Comparison of ENCODE assay signal across 17 cellular contexts in the genomic region with DNA sequence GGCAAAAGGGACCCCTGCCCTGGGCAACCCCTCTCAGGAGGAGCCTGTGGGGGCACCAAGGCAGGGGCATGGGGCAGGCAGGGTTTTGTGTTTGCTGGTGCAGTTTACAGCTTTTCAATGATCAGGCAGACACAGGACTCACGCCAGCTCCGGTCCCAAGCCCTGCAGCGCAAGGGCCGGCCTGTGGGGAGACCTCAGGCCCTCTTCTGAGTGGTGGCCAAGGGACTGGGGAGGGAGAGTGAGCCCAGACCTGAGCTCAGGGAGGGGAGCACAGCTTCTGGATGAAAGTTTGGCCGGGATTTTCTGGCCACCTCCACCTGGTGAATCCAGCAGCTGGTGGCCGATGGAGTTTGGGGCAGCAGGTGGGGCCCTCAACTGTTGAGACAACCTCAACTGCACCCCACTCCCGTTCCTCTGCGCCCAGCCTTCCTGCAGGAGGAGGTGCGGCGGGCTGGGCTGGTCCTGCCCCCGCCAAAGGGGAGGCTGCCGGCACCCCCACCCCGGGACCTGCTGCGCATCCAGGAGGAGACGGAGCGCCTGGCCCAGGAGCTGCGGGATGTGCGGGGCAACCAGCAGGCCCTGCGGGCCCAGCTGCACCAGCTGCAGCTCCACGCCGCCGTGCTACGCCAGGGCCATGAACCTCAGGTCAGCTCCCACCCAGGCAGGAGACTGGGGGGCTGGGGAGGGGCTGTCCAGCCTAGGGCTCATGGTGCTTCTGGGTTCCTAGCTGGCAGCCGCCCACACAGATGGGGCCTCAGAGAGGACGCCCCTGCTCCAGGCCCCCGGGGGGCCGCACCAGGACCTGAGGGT. TPM values are rescaled to one million over a fixed set of nuclear protein-coding genes. Genes with fewer than 3 reads are reported as not detected.
DNase-seq lines count a peak whose midpoint lies in the region; ATAC-seq, FAIRE-seq and TF ChIP-seq lines count a peak whose summit lies in the region.
"Had no signal": no experiment of that assay in that cellular context is flagged by ENCODE, and none has a peak within 500 bp of the region (broad histone marks: within the 10 kb centered on the region; RNA-seq: fewer than 3 reads in every experiment).

No MANE protein-coding gene starts in this region.

- no peak for ATAC-seq in activated T-cell treated with anti-CD3 and anti-CD28 coated beads, Interleukin-2, amount 50 U/mL, for 4 hours
- ATAC-seq in RWPE2 (ENCODE audit: low read depth) (no peak), upper lobe of left lung (ENCODE audit: low FRiP score in 2 of 2) (no peak)
- ATAC-seq in stimulated activated memory B cell treated with anti-CD40 and anti-IgM and Interleukin-4, amounts not matched to agents 10 μg/mL and 1 μg/mL and 100 μg/mL, for 72 hours = no peak
- ATAC-seq: activated T-cell treated with anti-CD3 and anti-CD28 coated beads, Interleukin-2, amount 50 U/mL, for 72 hours; lower lobe of right lung had no signal

- H3K4me3 ChIP-seq in RWPE2 (ENCODE audit: severe bottlenecking) = no peak overlapping the region
- H3K4me3 ChIP-seq in kidney (ENCODE audit: low read length in 2 of 2) = no peak overlapping the region
- no peak overlapping the region for H3K4me3 ChIP-seq in upper lobe of left lung
- H3K4me3 ChIP-seq: lower lobe of right lung had no signal

- TF ChIP-seq CTCF in RWPE2 (IDR thresholded peaks at IDR 0.05; ENCODE audit: poor library complexity, severe bottlenecking) (no peak), kidney (IDR thresholded peaks at IDR 0.05; ENCODE audit: borderline replicate concordance, extremely low read depth, insufficient read depth) (no peak), upper lobe of left lung (IDR thresholded peaks at IDR 0.05) (no peak)

- no peaks in the 10 kb centered on the region for H3K27me3 Mint-ChIP-seq in activated T-cell treated with anti-CD3 and anti-CD28 coated beads, Interleukin-2, amount 50 U/mL, for 24 hours
- H3K27me3 Mint-ChIP-seq in activated T-cell treated with anti-CD3 and anti-CD28 coated beads, Interleukin-2, amount 50 U/mL, for 4 hours (ENCODE audit: low read depth) = no peaks in the 10 kb centered on the region
- H3K27me3 Mint-ChIP-seq in stimulated activated memory B cell treated with anti-CD40 and anti-IgM and Interleukin-4, amounts not matched to agents 10 μg/mL and 1 μg/mL and 100 μg/mL, for 72 hours = no peaks in the 10 kb centered on the region
- H3K27me3 Mint-ChIP-seq: stimulated activated naive CD8-positive, alpha-beta T cell treated with anti-CD3 and anti-CD28 coated beads, Interleukin-15, Interleukin-2, amounts not matched to agents 100 ng/mL and 50 ng/mL, for 24 hours had no signal

- no peak for DNase-seq in activated T-cell treated with anti-CD3 and anti-CD28 coated beads, Interleukin-2, amount 50 U/mL, for 24 hours
- DNase-seq in activated T-cell treated with anti-CD3 and anti-CD28 coated beads, Interleukin-2, amount 50 U/mL, for 4 hours = no peak
- peak; percentile 60 for DNase-seq in RWPE2 (ENCODE audit: low spot score)
- DNase-seq in kidney = peak; percentile 76
- peak in 1 of 2 donors; percentile 82 for DNase-seq in upper lobe of left lung
- no peak for DNase-seq in T-helper 1 cell
- DNase-seq in RPMI8226 = no peak
- DNase-seq: ACHN; activated T-cell treated with anti-CD3 and anti-CD28 coated beads, Interleukin-2, amount 50 U/mL, for 72 hours; anterior cingulate cortex; DMS79; NCI-H1105; nephron progenitor cell; SW 1271 had no signal

- no peak overlapping the region for H3K9ac ChIP-seq in kidney (ENCODE audit: low read length in 2 of 2)

- H3K4me1 Mint-ChIP-seq in activated T-cell treated with anti-CD3 and anti-CD28 coated beads, Interleukin-2, amount 50 U/mL, for 24 hours (ENCODE audit: low read depth) = peaks cover 22% of the 10 kb centered on the region
- peaks cover 12% of the 10 kb centered on the region for H3K4me1 Mint-ChIP-seq in activated T-cell treated with anti-CD3 and anti-CD28 coated beads, Interleukin-2, amount 50 U/mL, for 4 hours (ENCODE audit: low read depth)
- H3K4me1 Mint-ChIP-seq in stimulated activated memory B cell treated with anti-CD40 and anti-IgM and Interleukin-4, amounts not matched to agents 10 μg/mL and 1 μg/mL and 100 μg/mL, for 72 hours = peaks cover 29% of the 10 kb centered on the region

- 94 to 100% methylated on average over 4 to 20 of the region's 27 CpGs for WGBS in upper lobe of left lung, 2 donors

- H3K36me3 ChIP-seq in RWPE2 (ENCODE audit: low read depth) = 0 out of 2 replicates have a peak, but pooled peaks cover 11% of the 10 kb centered on the region
- H3K36me3 ChIP-seq in kidney (ENCODE audit: control insufficient read depth in 1 of 2, insufficient read depth in 2 of 2, low read length in 2 of 2) = no peaks in the 10 kb centered on the region
- H3K36me3 ChIP-seq in upper lobe of left lung = peaks cover 14 to 64% (median 48%) of the 10 kb centered on the region in 4 donors

- H3K27ac Mint-ChIP-seq in activated T-cell treated with anti-CD3 and anti-CD28 coated beads, Interleukin-2, amount 50 U/mL, for 24 hours = peak overlapping the region; percentile 44
- H3K27ac Mint-ChIP-seq in stimulated activated memory B cell treated with anti-CD40 and anti-IgM and Interleukin-4, amounts not matched to agents 10 μg/mL and 1 μg/mL and 100 μg/mL, for 72 hours = no peak overlapping the region

- H3K4me3 Mint-ChIP-seq in activated T-cell treated with anti-CD3 and anti-CD28 coated beads, Interleukin-2, amount 50 U/mL, for 24 hours = no peak overlapping the region
- no peak overlapping the region for H3K4me3 Mint-ChIP-seq in activated T-cell treated with anti-CD3 and anti-CD28 coated beads, Interleukin-2, amount 50 U/mL, for 4 hours
- no peak overlapping the region for H3K4me3 Mint-ChIP-seq in stimulated activated memory B cell treated with anti-CD40 and anti-IgM and Interleukin-4, amounts not matched to agents 10 μg/mL and 1 μg/mL and 100 μg/mL, for 72 hours
- H3K4me3 Mint-ChIP-seq: nephron progenitor cell; stimulated activated naive CD8-positive, alpha-beta T cell treated with anti-CD3 and anti-CD28 coated beads, Interleukin-15, Interleukin-2, amounts not matched to agents 100 ng/mL and 50 ng/mL, for 24 hours had no signal

- H3K27me3 ChIP-seq in RWPE2 (ENCODE audit: insufficient read depth, poor library complexity, severe bottlenecking) = no peaks in the 10 kb centered on the region
- no peaks in the 10 kb centered on the region for H3K27me3 ChIP-seq in upper lobe of left lung

- peaks cover 48% of the 10 kb centered on the region for H3K36me3 Mint-ChIP-seq in activated T-cell treated with anti-CD3 and anti-CD28 coated beads, Interleukin-2, amount 50 U/mL, for 24 hours (ENCODE audit: low read depth)
- H3K36me3 Mint-ChIP-seq in activated T-cell treated with anti-CD3 and anti-CD28 coated beads, Interleukin-2, amount 50 U/mL, for 4 hours (ENCODE audit: insufficient read depth) = no peaks in the 10 kb centered on the region
- peaks cover 26% of the 10 kb centered on the region for H3K36me3 Mint-ChIP-seq in stimulated activated memory B cell treated with anti-CD40 and anti-IgM and Interleukin-4, amounts not matched to agents 10 μg/mL and 1 μg/mL and 100 μg/mL, for 72 hours

- TF ChIP-seq POLR2A in upper lobe of left lung (IDR thresholded peaks at IDR 0.05) = no peak

- TF ChIP-seq EP300 in upper lobe of left lung (IDR thresholded peaks at IDR 0.05) = no peak

- H3K9me3 Mint-ChIP-seq in activated T-cell treated with anti-CD3 and anti-CD28 coated beads, Interleukin-2, amount 50 U/mL, for 24 hours = no peaks in the 10 kb centered on the region
- no peaks in the 10 kb centered on the region for H3K9me3 Mint-ChIP-seq in activated T-cell treated with anti-CD3 and anti-CD28 coated beads, Interleukin-2, amount 50 U/mL, for 4 hours
- H3K9me3 Mint-ChIP-seq in stimulated activated memory B cell treated with anti-CD40 and anti-IgM and Interleukin-4, amounts not matched to agents 10 μg/mL and 1 μg/mL and 100 μg/mL, for 72 hours = no peaks in the 10 kb centered on the region
- H3K9me3 Mint-ChIP-seq: activated T-cell treated with anti-CD3 and anti-CD28 coated beads, Interleukin-2, amount 50 U/mL, for 72 hours; nephron progenitor cell; stimulated activated naive CD8-positive, alpha-beta T cell treated with anti-CD3 and anti-CD28 coated beads, Interleukin-15, Interleukin-2, amounts not matched to agents 100 ng/mL and 50 ng/mL, for 24 hours had no signal

- no peaks in the 10 kb centered on the region for H3K9me3 ChIP-seq in RWPE2 (ENCODE audit: severe bottlenecking)
- no peaks in the 10 kb centered on the region for H3K9me3 ChIP-seq in kidney (ENCODE audit: control insufficient read depth in 1 of 2, low read length in 2 of 2)
- H3K9me3 ChIP-seq in upper lobe of left lung = no peaks in the 10 kb centered on the region
- H3K9me3 ChIP-seq: lower lobe of right lung had no signal

- H3K4me1 ChIP-seq in RWPE2 (ENCODE audit: insufficient read depth, poor library complexity, severe bottlenecking) (peaks cover 4% of the 10 kb centered on the region), kidney (ENCODE audit: control insufficient read depth in 1 of 2, insufficient read depth in 1 of 2, low read depth in 1 of 2, low read length in 2 of 2) (peaks cover 10 to 22% of the 10 kb centered on the region in 2 donors), upper lobe of left lung (peaks cover 21 to 44% (median 33%) of the 10 kb centered on the region in 4 donors)

- FAIRE-seq in kidney (lab: Jason Lieb, UNC) = no peak

- H3K27ac ChIP-seq in RWPE2 (ENCODE audit: poor library complexity, severe bottlenecking) (no peak overlapping the region), kidney (ENCODE audit: low read depth in 2 of 2, low read length in 2 of 2) (no peak overlapping the region), upper lobe of left lung (peak overlapping the region in 3 of 4 donors; percentile 15 to 96 (median 95))

- intact Hi-C loops in kidney (cut with DNase I) = no loop called here

RNA-seq across cellular contexts. Expression of a gene that starts 3.6 kb away (rescaled TPM):
- 100 to 1,000 TPM in 2 of 3 donors, 10 to 100 TPM in 1; 87.0 to 109 (median 101) TPM for total RNA-seq in activated T-cell treated with anti-CD3 and anti-CD28 coated beads, Interleukin-2, amount 50 U/mL, for 4 hours
- total RNA-seq in kidney (97.1 TPM), upper lobe of left lung (100 to 1,000 TPM; 141 to 919 (median 287) TPM)
- polyA plus RNA-seq in kidney (ENCODE audit: insufficient read depth, low read depth, low replicate concordance) = 36.3 TPM

RNA-seq across cellular contexts. Expression of a gene that starts 11.9 kb away (rescaled TPM):
- total RNA-seq in activated T-cell treated with anti-CD3 and anti-CD28 coated beads, Interleukin-2, amount 50 U/mL, for 4 hours = 100 to 1,000 TPM; 157 to 173 (median 159) TPM
- total RNA-seq in kidney = 144 TPM
- 472 TPM for polyA plus RNA-seq in kidney (ENCODE audit: insufficient read depth, low read depth, low replicate concordance)
- 100 to 1,000 TPM in 5 of 6 donors, 10 to 100 TPM in 1; 64.5 to 196 (median 143) TPM for total RNA-seq in upper lobe of left lung

RNA-seq across cellular contexts. Expression of a gene that starts 32.3 kb away (rescaled TPM):
- under 1 TPM in 2 of 3 donors, not detected in 1; 0.08 to 0.15 TPM for total RNA-seq in activated T-cell treated with anti-CD3 and anti-CD28 coated beads, Interleukin-2, amount 50 U/mL, for 4 hours
- total RNA-seq in kidney (42.7 TPM), upper lobe of left lung (100 to 1,000 TPM; 107 to 229 (median 185) TPM)
- polyA plus RNA-seq in kidney (ENCODE audit: insufficient read depth, low read depth, low replicate concordance) = 20.9 TPM

RNA-seq across cellular contexts. Expression of a gene that starts 38.5 kb away (rescaled TPM):
- 10 to 100 TPM; 12.8 to 15.6 (median 14.1) TPM for total RNA-seq in activated T-cell treated with anti-CD3 and anti-CD28 coated beads, Interleukin-2, amount 50 U/mL, for 4 hours
- total RNA-seq in kidney (67.9 TPM), upper lobe of left lung (100 to 1,000 TPM in 4 of 6 donors, 10 to 100 TPM in 2; 99.3 to 186 (median 124) TPM)
- 21.3 TPM for polyA plus RNA-seq in kidney (ENCODE audit: insufficient read depth, low read depth, low replicate concordance)

Comparison
In these comparisons a context has a peak if more than half of its experiments do, and no peak if none do; other contexts are left out.
1. DNase-seq: peak in RWPE2 (single experiment) and kidney (single experiment); none in activated T-cell treated with anti-CD3 and anti-CD28 coated beads, Interleukin-2, amount 50 U/mL, for 24 hours (single experiment), activated T-cell treated with anti-CD3 and anti-CD28 coated beads, Interleukin-2, amount 50 U/mL, for 4 hours (single experiment), T-helper 1 cell (0 of 5) and RPMI8226 (single experiment).
2. H3K27ac ChIP-seq: peak in upper lobe of left lung (3 of 4); none in RWPE2 (single experiment) and kidney (0 of 2).
3. RNA of a gene that starts 32.3 kb away (total RNA-seq): 107 to 229 TPM in upper lobe of left lung and 42.7 TPM in kidney (single experiment); 0.08 to 0.15 TPM in activated T-cell treated with anti-CD3 and anti-CD28 coated beads, Interleukin-2, amount 50 U/mL, for 4 hours; every median in the first group is over 10 times any median in the second.